21 cellular contexts compared by ENCODE assay signal in genomic region chr7:156985101-156985967, GRCh38. TPM values are rescaled to one million over a fixed set of nuclear protein-coding genes. Genes with fewer than 3 reads are reported as not detected.
DNase-seq lines count a peak whose midpoint lies in the region; ATAC-seq and TF ChIP-seq lines count a peak whose summit lies in the region.
"Had no signal": no experiment of that assay in that cellular context is flagged by ENCODE, and none has a peak within 500 bp of the region (broad histone marks: within the 10 kb centered on the region; RNA-seq: fewer than 3 reads in every experiment).

No MANE protein-coding gene starts in this region.

- H3K56ac ChIP-seq in H9 (ENCODE audit: insufficient read length, low read depth, low read length), result no peak overlapping the region

- no peak overlapping the region for H2AFZ ChIP-seq in H9 (ENCODE audit: low read length)

- no peak overlapping the region for H2BK120ac ChIP-seq in H9 (ENCODE audit: low read depth, low read length, poor library complexity, severe bottlenecking)

- H2BK12ac ChIP-seq in H9 (ENCODE audit: insufficient read length, low read depth, low read length), result no peak overlapping the region

- H3K79me2 ChIP-seq in H9 (ENCODE audit: insufficient read depth, low read length), result no peaks in the 10 kb centered on the region

- no peaks in the 10 kb centered on the region for H3K9me3 ChIP-seq in H9 (ENCODE audit: control insufficient read depth, low read depth, low read length)
- H3K9me3 ChIP-seq: neutrophil, thoracic aorta had no signal

- H3K27me3 ChIP-seq in H9 (ENCODE audit: insufficient read depth, low read length), result no peaks in the 10 kb centered on the region

- H3K18ac ChIP-seq in H9 (ENCODE audit: insufficient read length, low read depth, low read length), result no peak overlapping the region

- H3K27me3 Mint-ChIP-seq in H9 (ENCODE audit: low read depth), result peaks cover 14% of the 10 kb centered on the region
- H3K27me3 Mint-ChIP-seq: CD4-positive, CD25-positive, alpha-beta regulatory T cell had no signal

- no peak overlapping the region for H4K8ac ChIP-seq in H9 (replicated peaks; ENCODE audit: insufficient read length, low read depth, low read length)

- no peak overlapping the region for H3K4ac ChIP-seq in H9 (ENCODE audit: low read depth, low read length)

- no peak overlapping the region for H2AK5ac ChIP-seq in H9 (ENCODE audit: insufficient read length, low read length)

- no peak overlapping the region for H3K14ac ChIP-seq in H9 (ENCODE audit: insufficient read depth, low read length)

- no peaks in the 10 kb centered on the region for H3K4me1 ChIP-seq in H9 (ENCODE audit: insufficient read depth, low read length)

- no peak overlapping the region for H3K4me3 Mint-ChIP-seq in H9
- H3K4me3 Mint-ChIP-seq in stimulated activated effector memory CD8-positive, alpha-beta T cell treated with anti-CD3 and anti-CD28 coated beads, Interleukin-12 subunit alpha, Interleukin-12 subunit beta, amount 100 ng/mL, for 72 hours, result no peak overlapping the region
- H3K4me3 Mint-ChIP-seq: activated T-helper 1 cell treated with anti-CD3 and anti-CD28 coated beads, Interleukin-12 subunit alpha, Interleukin-12 subunit beta, Interleukin-2, Interleukin-4 antibody, amounts not matched to agents 30 ng/mL and 10 ng/mL and 1 ng/mL, durations not matched to agents 14 hours and 24 hours and 36 hours; CD4-positive, CD25-positive, alpha-beta regulatory T cell had no signal

- no peak overlapping the region for H3K23ac ChIP-seq in H9 (ENCODE audit: insufficient read length, low read depth, low read length)

- peak; percentile 24 for ATAC-seq in stimulated activated effector memory CD8-positive, alpha-beta T cell treated with anti-CD3 and anti-CD28 coated beads, Interleukin-12 subunit alpha, Interleukin-12 subunit beta, amount 100 ng/mL, for 72 hours

- no peak overlapping the region for H2BK5ac ChIP-seq in H9 (ENCODE audit: insufficient read length, low read length)

- H2BK20ac ChIP-seq in H9 (ENCODE audit: low read depth, low read length, poor library complexity, severe bottlenecking), result no peak overlapping the region

- no CpG with 5 or more reads among the region's 29 CpGs for WGBS in H9 (ENCODE audit: extremely low coverage, insufficient read length, low lambda C conversion rate)

- no peak overlapping the region for H3K9ac ChIP-seq in H9 (ENCODE audit: extremely low read depth, insufficient read length, low read length)

- no peak overlapping the region for H3K4me2 ChIP-seq in H9 (ENCODE audit: insufficient read depth, insufficient read length, low read length)

- H4K91ac ChIP-seq in H9 (ENCODE audit: insufficient read length, low read depth, low read length), result no peak overlapping the region

- peaks cover 3 to 5% of the 10 kb centered on the region in 2 experiments; a peak in 2 of 4 replicates for H3K4me1 Mint-ChIP-seq in H9
- H3K4me1 Mint-ChIP-seq in stimulated activated effector memory CD8-positive, alpha-beta T cell treated with anti-CD3 and anti-CD28 coated beads, Interleukin-12 subunit alpha, Interleukin-12 subunit beta, amount 100 ng/mL, for 72 hours, result no peaks in the 10 kb centered on the region
- H3K4me1 Mint-ChIP-seq: CD4-positive, CD25-positive, alpha-beta regulatory T cell had no signal

- peak; percentile 29; the same call in 1 of the 3 replicates for TF ChIP-seq CTCF in H9 (conservative IDR thresholded peaks at IDR 0.05)

- DNase-seq in DMS 273 treated with DMSO at 0.1 percent for 48 hours (lab: John Stamatoyannopoulos, UW) (peak; percentile 93), H9 (no peak), ecto neural progenitor cell (ENCODE audit: low spot score) (peak; percentile 46), COLO668 (lab: John Stamatoyannopoulos, UW; ENCODE audit: unreplicated experiment) (no peak)
- DNase-seq in stimulated activated effector memory CD8-positive, alpha-beta T cell treated with anti-CD3 and anti-CD28 coated beads, Interleukin-12 subunit alpha, Interleukin-12 subunit beta, amount 100 ng/mL, for 72 hours (ENCODE audit: low spot score in 2 of 2), result peak in 1 of 2 donors; percentile 45
- DNase-seq in stimulated activated CD8-positive, alpha-beta memory T cell treated with anti-CD3 and anti-CD28 coated beads, Interleukin-4, amount 100 ng/mL, for 48 hours, result no peak
- no peak for DNase-seq in activated CD4-positive, alpha-beta T cell treated with anti-CD3 and anti-CD28 coated beads, Interleukin-2, amount 50 U/mL, for 48 hours
- DNase-seq: activated CD4-positive, alpha-beta T cell treated with anti-CD3 and anti-CD28 coated beads for 48 hours; activated naive CD4-positive, alpha-beta T cell treated with anti-CD3 and anti-CD28 coated beads, Interleukin-2, amount 50 U/mL, for 16 hours; amygdala; CD4-positive, CD25-positive, alpha-beta regulatory T cell; cortex of kidney; kidney glomerular epithelial cell; NCI-H1105 treated with DMSO at 0.1 percent for 48 hours; NCI-H2107; NCI-H524 treated with DMSO at 0.1 percent for 48 hours had no signal

- H4K5ac ChIP-seq in H9 (ENCODE audit: insufficient read length, low read depth, low read length), result no peak overlapping the region

- no peaks in the 10 kb centered on the region for H4K20me1 ChIP-seq in H9 (ENCODE audit: control insufficient read depth, insufficient read depth, insufficient read length)

- peaks cover 0 to 2% of the 10 kb centered on the region in 2 experiments; a peak in 1 of 5 replicates for H3K9me3 Mint-ChIP-seq in H9
- H3K9me3 Mint-ChIP-seq in stimulated activated effector memory CD8-positive, alpha-beta T cell treated with anti-CD3 and anti-CD28 coated beads, Interleukin-12 subunit alpha, Interleukin-12 subunit beta, amount 100 ng/mL, for 72 hours, result no peaks in the 10 kb centered on the region
- H3K9me3 Mint-ChIP-seq: activated T-helper 1 cell treated with anti-CD3 and anti-CD28 coated beads, Interleukin-12 subunit alpha, Interleukin-12 subunit beta, Interleukin-2, Interleukin-4 antibody, amounts not matched to agents 30 ng/mL and 10 ng/mL and 1 ng/mL, durations not matched to agents 14 hours and 24 hours and 36 hours had no signal

- H3K79me1 ChIP-seq in H9 (ENCODE audit: insufficient read depth, low read depth, low read length, poor library complexity, severe bottlenecking), result no peaks in the 10 kb centered on the region

- peaks cover 0 to 3% (median 0%) of the 10 kb centered on the region in 3 experiments; a peak in 3 of 7 replicates for H3K36me3 Mint-ChIP-seq in H9 (ENCODE audit: insufficient read depth in 1 of 3, low read depth in 3 of 3)
- peaks cover 6% of the 10 kb centered on the region for H3K36me3 Mint-ChIP-seq in stimulated activated effector memory CD8-positive, alpha-beta T cell treated with anti-CD3 and anti-CD28 coated beads, Interleukin-12 subunit alpha, Interleukin-12 subunit beta, amount 100 ng/mL, for 72 hours

- no peaks in the 10 kb centered on the region for H3K23me2 ChIP-seq in H9 (ENCODE audit: insufficient read length, low read depth, low read length, poor library complexity, severe bottlenecking)

- H2BK15ac ChIP-seq in H9 (ENCODE audit: low read depth, low read length), result no peak overlapping the region

- H3K27ac ChIP-seq in H9 (ENCODE audit: insufficient read length, low read depth, low read length), result no peak overlapping the region
- H3K27ac ChIP-seq: neutrophil, thoracic aorta had no signal

- H3T11ph ChIP-seq in H9 (ENCODE audit: low read length), result no peak overlapping the region

- H3K27ac Mint-ChIP-seq in H9, result no peak overlapping the region
- H3K27ac Mint-ChIP-seq in stimulated activated effector memory CD8-positive, alpha-beta T cell treated with anti-CD3 and anti-CD28 coated beads, Interleukin-12 subunit alpha, Interleukin-12 subunit beta, amount 100 ng/mL, for 72 hours, result no peak overlapping the region
- H3K27ac Mint-ChIP-seq: activated T-helper 1 cell treated with anti-CD3 and anti-CD28 coated beads, Interleukin-12 subunit alpha, Interleukin-12 subunit beta, Interleukin-2, Interleukin-4 antibody, amounts not matched to agents 30 ng/mL and 10 ng/mL and 1 ng/mL, durations not matched to agents 14 hours and 24 hours and 36 hours; CD4-positive, CD25-positive, alpha-beta regulatory T cell had no signal

RNA-seq across cellular contexts. Expression of gene MNX1, which starts 25.1 kb away (rescaled TPM):
- total RNA-seq in H9 (2021), result 0.20 TPM in 1 of 2 replicates, not detected in the other
- total RNA-seq: activated T-helper 1 cell treated with anti-CD3 and anti-CD28 coated beads, Interleukin-12 subunit alpha, Interleukin-12 subunit beta, Interleukin-2, Interleukin-4 antibody, amounts not matched to agents 30 ng/mL and 10 ng/mL and 1 ng/mL, durations not matched to agents 14 hours and 24 hours and 36 hours; M059J; pulmonary artery endothelial cell; thoracic aorta had no signal

RNA-seq across cellular contexts. Expression of gene NOM1, which starts 35.8 kb away (rescaled TPM):
- total RNA-seq in H9 (2021), result 30.4 and 31.7 TPM in 2 replicates

Comparison
In these comparisons a context has a peak if more than half of its experiments do, and no peak if none do; other contexts are left out.
1. DNase-seq: peak in DMS 273 treated with DMSO at 0.1 percent for 48 hours (single experiment) and ecto neural progenitor cell (single experiment); none in H9 (single experiment), stimulated activated CD8-positive, alpha-beta memory T cell treated with anti-CD3 and anti-CD28 coated beads, Interleukin-4, amount 100 ng/mL, for 48 hours (single experiment), activated CD4-positive, alpha-beta T cell treated with anti-CD3 and anti-CD28 coated beads, Interleukin-2, amount 50 U/mL, for 48 hours (0 of 2) and COLO668 (single experiment).